1 cellular context compared by ENCODE assay signal in the genomic region with DNA sequence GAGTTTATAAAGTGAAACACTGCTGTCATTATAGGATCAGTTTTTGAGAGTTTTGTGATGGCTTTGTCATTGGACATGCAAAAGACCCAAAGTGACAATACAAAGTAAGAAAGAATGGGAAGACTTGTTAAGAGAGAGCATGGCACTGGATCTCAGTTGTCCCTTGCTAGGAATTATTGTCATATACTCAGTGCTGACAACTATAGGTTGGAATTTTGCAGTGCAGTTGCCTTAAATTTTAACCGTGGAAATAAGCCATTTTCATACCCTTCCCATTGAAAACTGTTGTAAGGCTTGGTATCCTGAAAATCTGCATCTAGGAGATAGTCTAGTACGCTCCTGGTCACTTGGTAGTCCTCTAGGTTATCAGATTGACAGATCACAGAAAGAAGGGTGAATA.
TF ChIP-seq lines count a peak whose summit lies in the region.

No MANE protein-coding gene starts in this region.

TF ChIP-seq in IMR-90, 13 proteins besides CTCF, POLR2A, EP300 and RAD21:
- TF ChIP-seq RCOR1 (IDR thresholded peaks at IDR 0.05; ENCODE audit: insufficient replicate concordance, low read length) (no peak), BHLHE40 (IDR thresholded peaks at IDR 0.05; ENCODE audit: low read depth, low read length) (no peak), CEBPB (IDR thresholded peaks at IDR 0.05; ENCODE audit: low read depth, low read length) (no peak), CHD1 (IDR thresholded peaks at IDR 0.05; ENCODE audit: low read depth, low read length) (no peak), NFE2L2 (IDR thresholded peaks at IDR 0.05; ENCODE audit: low read depth, low read length) (no peak)
- TF ChIP-seq, protein P1, sequence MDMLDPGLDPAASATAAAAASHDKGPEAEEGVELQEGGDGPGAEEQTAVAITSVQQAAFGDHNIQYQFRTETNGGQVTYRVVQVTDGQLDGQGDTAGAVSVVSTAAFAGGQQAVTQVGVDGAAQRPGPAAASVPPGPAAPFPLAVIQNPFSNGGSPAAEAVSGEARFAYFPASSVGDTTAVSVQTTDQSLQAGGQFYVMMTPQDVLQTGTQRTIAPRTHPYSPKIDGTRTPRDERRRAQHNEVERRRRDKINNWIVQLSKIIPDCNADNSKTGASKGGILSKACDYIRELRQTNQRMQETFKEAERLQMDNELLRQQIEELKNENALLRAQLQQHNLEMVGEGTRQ (IDR thresholded peaks at IDR 0.05; ENCODE audit: low read depth, low read length), result no peak
